Comparison of ENCODE assay signal across 8 cellular contexts in genomic region chr14:52068741-52069616, GRCh38. TPM values are rescaled to one million over a fixed set of nuclear protein-coding genes. Genes with fewer than 3 reads are reported as not detected.
DNase-seq lines count a peak whose midpoint lies in the region; ATAC-seq, FAIRE-seq and TF ChIP-seq lines count a peak whose summit lies in the region.

Gene NID2, minus strand, starts transcription at chr14:52069059. Its CDS starts 65 bp downstream, at chr14:52068994.

- peak; percentile 28 to 62 for TF ChIP-seq POLR2A in uterus (IDR thresholded peaks at IDR 0.05)

- no peaks in the 10 kb centered on the region for H4K20me1 ChIP-seq in PC-3 (ENCODE audit: low read length)

- H3K36me3 ChIP-seq in PC-3 (ENCODE audit: low read depth, low read length) (no peaks in the 10 kb centered on the region), pancreas (no peaks in the 10 kb centered on the region), uterus (no peaks in the 10 kb centered on the region)

- no peaks in the 10 kb centered on the region for H3K79me2 ChIP-seq in PC-3 (ENCODE audit: low read length)

- peak; percentile 10 for DNase-seq in PC-3
- DNase-seq in amniotic epithelial cell (ENCODE audit: low read depth): peak; percentile 86
- peak; percentile 89 for DNase-seq in left cardiac atrium
- DNase-seq in pancreas: peak; percentile 43 to 81 (median 73)
- peak; percentile 91 to 93 for DNase-seq in uterus
- DNase-seq in NOMO-1 treated with dmso at 0.1 percent for 144 hours (lab: John Stamatoyannopoulos, UW; ENCODE audit: unreplicated experiment): no peak
- no peak for DNase-seq in A172 (ENCODE audit: low spot score)

- H3K9ac ChIP-seq in PC-3 (ENCODE audit: low read length): peak within 1 kb of the TSS; percentile 13; the same call in 1 of the 2 replicates

- H3K27ac ChIP-seq in PC-3 (ENCODE audit: low read length): no peak within 1 kb of the TSS
- peak within 1 kb of the TSS in 1 of 4 donors; percentile 3 for H3K27ac ChIP-seq in pancreas
- peak within 1 kb of the TSS; percentile 83 to 93 for H3K27ac ChIP-seq in uterus

- FAIRE-seq in pancreas (lab: Jason Lieb, UNC): no peak

- H3K4me3 ChIP-seq in PC-3 (ENCODE audit: low read length): peak within 1 kb of the TSS; percentile 69
- H3K4me3 ChIP-seq in pancreas: peak within 1 kb of the TSS; percentile 33 to 64 (median 50)
- H3K4me3 ChIP-seq in uterus: peak within 1 kb of the TSS; percentile 62 to 88

- TF ChIP-seq CTCF in PC-3 (conservative IDR thresholded peaks at IDR 0.05; ENCODE audit: low read depth, low read length): no peak
- no peak for TF ChIP-seq CTCF in pancreas (IDR thresholded peaks at IDR 0.05)
- TF ChIP-seq CTCF in uterus (IDR thresholded peaks at IDR 0.05): no peak

- H3K27me3 ChIP-seq in PC-3 (ENCODE audit: low read length) (no peaks in the 10 kb centered on the region), pancreas (peaks cover 0 to 18% (median 0%) of the 10 kb centered on the region in 4 donors), uterus (no peaks in the 10 kb centered on the region)

- peaks cover 6% of the 10 kb centered on the region; the same call in 1 of the 2 replicates for H3K4me1 ChIP-seq in PC-3 (ENCODE audit: insufficient read depth, low read length)
- H3K4me1 ChIP-seq in pancreas: peaks cover 0 to 10% (median 9%) of the 10 kb centered on the region in 3 donors
- no peaks in the 10 kb centered on the region for H3K4me1 ChIP-seq in uterus

- CTCF ChIA-PET in PC-3 (lab: Charles Lee): interaction anchor here (0.6 kb wide), 1 partner anchor 24 kb away, joined by 4 read pairs; no protein-coding TSS in a partner anchor

- intact Hi-C loops in PC-3 (cut with micrococcal nuclease): no loop called here
- intact Hi-C loops in left cardiac atrium (cut with DNase I): loop anchor here in 1 of 2 donors (5.0 kb wide), 1 partner anchor 72 kb away; no protein-coding TSS in a partner anchor
- intact Hi-C loops in pancreas (cut with DNase I): no loop called here
- intact Hi-C loops in uterus (cut with DNase I; ENCODE audit: low total_unique reads): no loop called here

- H2AFZ ChIP-seq in PC-3 (ENCODE audit: low read length): peak within 1 kb of the TSS; percentile 98

- no peaks in the 10 kb centered on the region for H3K9me3 ChIP-seq in PC-3 (ENCODE audit: low read length)
- H3K9me3 ChIP-seq in pancreas: no peaks in the 10 kb centered on the region
- no peaks in the 10 kb centered on the region for H3K9me3 ChIP-seq in uterus

- no peaks in the 10 kb centered on the region for H3F3A ChIP-seq in PC-3 (ENCODE audit: low read length, unreplicated experiment)

- POLR2A ChIA-PET in PC-3 (lab: Charles Lee; ENCODE audit: unreplicated experiment): interaction anchor here (0.7 to 0.9 kb wide), 2 partner anchors 12 to 22 kb away, joined by 3 read pairs; no protein-coding TSS in a partner anchor

- H3K4me2 ChIP-seq in PC-3 (ENCODE audit: low read length): peak within 1 kb of the TSS; percentile 94

- whole genome bisulfite sequencing in pancreas, 2 donors: 1% methylated on average over 66 to 75 of the region's 75 CpGs

- H3K9me2 ChIP-seq in PC-3 (replicated peaks; ENCODE audit: low read length): no peaks in the 10 kb centered on the region

- peak; percentile 40 for ATAC-seq in GM18502 (IDR thresholded peaks at IDR 0.05; ENCODE audit: poor library complexity, unreplicated experiment)
- peak; percentile 57 for ATAC-seq in PC-3
- ATAC-seq in left cardiac atrium: peak; percentile 94 to 95
- peak; percentile 81 to 88 (median 86) for ATAC-seq in pancreas

- BruUV-seq in PC-3 (replicated peaks; lab: Mats Ljungman, UMichigan): no TSS peak

RNA-seq across cellular contexts. Expression of gene NID2, which starts in this region (rescaled TPM):
- 2.5 and 3.1 TPM in 2 replicates for total RNA-seq in PC-3 (2014; rRNA removed)
- 10 to 100 TPM; 29.4 to 42.1 TPM for total RNA-seq in left cardiac atrium
- 1 to 10 TPM; 3.3 to 9.5 (median 5.0) TPM for total RNA-seq in pancreas
- polyA plus RNA-seq in pancreas: 1 to 10 TPM; 1.9 to 2.8 TPM
- 10 to 100 TPM in 3 of 4 donors, 1 to 10 TPM in 1; 8.2 to 92.6 (median 32.4) TPM for total RNA-seq in uterus
- total RNA-seq in A172 (2014; rRNA removed; shearing (Covaris generic)): not detected in 2 replicates

Comparison
In these comparisons a context has a peak if more than half of its experiments do, and no peak if none do; other contexts are left out.
1. ATAC-seq: peak in every context shown above with its lines; median percentile 94 in left cardiac atrium; 86 in pancreas; 57 in PC-3; 40 in GM18502.
2. DNase-seq: peak in PC-3 (single experiment), amniotic epithelial cell (single experiment), left cardiac atrium (single experiment), pancreas (6 of 6) and uterus (2 of 2); none in NOMO-1 treated with dmso at 0.1 percent for 144 hours (single experiment) and A172 (single experiment).
3. Peak in every context shown above with its lines, with median percentiles within 50 percentile points of each other: H3K4me3 ChIP-seq.